9 cellular contexts compared by ENCODE assay signal in the genomic region with DNA sequence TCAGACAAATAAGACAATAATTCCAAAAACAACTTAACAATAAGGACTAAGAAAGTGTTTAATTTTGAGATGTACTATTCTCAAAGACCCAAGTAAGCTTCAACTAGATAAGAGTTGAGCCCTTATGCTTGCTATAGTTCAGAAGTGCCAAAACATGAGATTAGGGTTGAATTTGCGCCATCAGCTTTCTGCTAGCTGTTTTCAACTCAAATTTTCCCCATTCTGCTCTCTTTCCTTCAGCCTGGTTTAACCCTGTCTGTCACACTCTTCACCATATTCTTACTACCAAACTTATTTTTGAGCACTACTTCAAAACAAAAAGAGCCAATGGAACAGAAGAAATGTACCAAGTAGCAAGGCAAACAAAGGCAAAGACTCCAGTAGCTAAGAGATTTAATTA. TPM values are rescaled to one million over a fixed set of nuclear protein-coding genes. Genes with fewer than 3 reads are reported as not detected.
DNase-seq lines count a peak whose midpoint lies in the region; TF ChIP-seq lines count a peak whose summit lies in the region.
"Had no signal": no experiment of that assay in that cellular context is flagged by ENCODE, and none has a peak within 500 bp of the region (broad histone marks: within the 10 kb centered on the region; RNA-seq: fewer than 3 reads in every experiment).

No MANE protein-coding gene starts in this region.

- H3K9me3 Mint-ChIP-seq in neural crest cell (peaks cover 3% of the 10 kb centered on the region), endothelial cell (ENCODE audit: unreplicated experiment) (no peaks in the 10 kb centered on the region)

- peaks cover 40% of the 10 kb centered on the region for H3K4me1 ChIP-seq in Loucy (ENCODE audit: insufficient read depth, low read length, poor library complexity, severe bottlenecking)

- H3K4me2 ChIP-seq in Loucy (ENCODE audit: low read depth, low read length, poor library complexity, severe bottlenecking): peak overlapping the region; percentile 84

- no peaks in the 10 kb centered on the region for H3K9me3 ChIP-seq in Loucy (ENCODE audit: insufficient read depth, low read depth, low read length)

- TF ChIP-seq CTCF in AG10803 (conservative IDR thresholded peaks at IDR 0.05; ENCODE audit: low read length): no peak
- TF ChIP-seq CTCF in Loucy (conservative IDR thresholded peaks at IDR 0.05; ENCODE audit: low read length): no peak
- TF ChIP-seq CTCF in coronary artery (IDR thresholded peaks at IDR 0.05): no peak
- no peak for TF ChIP-seq CTCF in neural crest cell (conservative IDR thresholded peaks at IDR 0.05)
- TF ChIP-seq CTCF in endothelial cell (IDR thresholded peaks at IDR 0.05; ENCODE audit: unreplicated experiment): no peak

- H3K27me3 Mint-ChIP-seq in neural crest cell (ENCODE audit: low read depth) (no peaks in the 10 kb centered on the region), endothelial cell (ENCODE audit: unreplicated experiment) (peaks cover 6% of the 10 kb centered on the region)

- peak overlapping the region; percentile 37 for H3K9ac ChIP-seq in Loucy (ENCODE audit: low read depth, low read length, poor library complexity, severe bottlenecking)

- H3K79me2 ChIP-seq in Loucy (ENCODE audit: insufficient read depth, low read length): peaks cover 88% of the 10 kb centered on the region

- no peak overlapping the region for H2AFZ ChIP-seq in Loucy (ENCODE audit: low read length)

- H3K4me3 Mint-ChIP-seq in neural crest cell (peak overlapping the region; percentile 41), endothelial cell (ENCODE audit: unreplicated experiment) (no peak overlapping the region)

- H3K36me3 Mint-ChIP-seq in neural crest cell (ENCODE audit: low read depth): peaks cover 8% of the 10 kb centered on the region
- H3K36me3 Mint-ChIP-seq in endothelial cell (ENCODE audit: low read depth, unreplicated experiment): peaks cover 9% of the 10 kb centered on the region

- H3K4me1 Mint-ChIP-seq in neural crest cell: peaks cover 49% of the 10 kb centered on the region
- H3K4me1 Mint-ChIP-seq in endothelial cell (ENCODE audit: unreplicated experiment): peaks cover 32% of the 10 kb centered on the region

- peak overlapping the region; percentile 37 to 100 for H3K27ac ChIP-seq in coronary artery
- no peak overlapping the region for H3K27ac ChIP-seq in caudate nucleus (ENCODE audit: low read depth, low read length)

- DNase-seq in AG10803 (ENCODE audit: low read depth): no peak
- DNase-seq in coronary artery (ENCODE audit: low spot score): no peak
- DNase-seq in neural crest cell (ENCODE audit: low read depth, low spot score): no peak
- DNase-seq in DMS153 treated with DMSO at 0.1 percent for 48 hours (lab: John Stamatoyannopoulos, UW; ENCODE audit: unreplicated experiment): no peak
- no peak for DNase-seq in HuH-7 (ENCODE audit: low spot score)
- DNase-seq in caudate nucleus (lab: John Stamatoyannopoulos, UW): no peak
- DNase-seq in endothelial cell (ENCODE audit: low spot score): no peak
- DNase-seq: effector CD8-positive, alpha-beta T cell had no signal

- H3K4me3 ChIP-seq in AG10803 (ENCODE audit: low read length) (peak overlapping the region; percentile 2), Loucy (ENCODE audit: low read length, poor library complexity, severe bottlenecking) (peak overlapping the region; percentile 92), coronary artery (peak overlapping the region; percentile 98)

- H3K27ac Mint-ChIP-seq in neural crest cell (ENCODE audit: unreplicated experiment): no peak overlapping the region
- H3K27ac Mint-ChIP-seq in endothelial cell (ENCODE audit: unreplicated experiment): no peak overlapping the region

- H3K36me3 ChIP-seq in Loucy (ENCODE audit: insufficient read depth, low read length): no peaks in the 10 kb centered on the region

- peaks cover 64% of the 10 kb centered on the region for H4K20me1 ChIP-seq in Loucy (ENCODE audit: insufficient read depth, low read length, poor library complexity, severe bottlenecking)

- no peaks in the 10 kb centered on the region for H3F3A ChIP-seq in Loucy (ENCODE audit: low read depth)

- peaks cover 5% of the 10 kb centered on the region for H3K27me3 ChIP-seq in Loucy (ENCODE audit: insufficient read depth, low read length, poor library complexity, severe bottlenecking)

- H3K9me2 ChIP-seq in Loucy (replicated peaks; ENCODE audit: low read depth, low read length): no peaks in the 10 kb centered on the region

RNA-seq across cellular contexts. Expression of a gene that starts 4.1 kb away (rescaled TPM):
- total RNA-seq in neural crest cell (32.3 and 34.0 TPM in 2 replicates), endothelial cell (ENCODE audit: unreplicated experiment) (50.6 TPM)

RNA-seq across cellular contexts. Expression of a gene that starts 47.8 kb away (rescaled TPM):
- total RNA-seq in neural crest cell (397 and 416 TPM in 2 replicates), endothelial cell (ENCODE audit: unreplicated experiment) (264 TPM)

Comparison
In these comparisons a context has a peak if more than half of its experiments do, and no peak if none do; other contexts are left out.
1. H3K4me3 ChIP-seq: peak in every context shown above with its lines; median percentile 98 in coronary artery; 92 in Loucy; 2 in AG10803.